Comparison of ENCODE assay signal across 8 cellular contexts in genomic region chr5:141922827-141923442, GRCh38. TPM values are rescaled to one million over a fixed set of nuclear protein-coding genes. Genes with fewer than 3 reads are reported as not detected.
A peak's percentile ranks its signal among the peaks of the same experiment; 100 is the strongest.
DNase-seq lines count a peak whose midpoint lies in the region; ATAC-seq and TF ChIP-seq lines count a peak whose summit lies in the region.
"Not testable (repeated sequence)": the region's sequence is repeated elsewhere in the genome, so short reads cannot be mapped to it uniquely, and the experiment has no call there.

No MANE protein-coding gene starts in this region.

- H3K4me1 ChIP-seq in SJSA1 (replicated peaks) (peaks cover 13% of the 10 kb centered on the region), tibial artery (peaks cover 0 to 19% (median 17%) of the 10 kb centered on the region in 4 donors)
- not testable (repeated sequence) for H3K4me1 ChIP-seq in ovary (ENCODE audit: insufficient read depth)

- CTCF ChIA-PET in Calu3 (lab: Charles Lee), result interaction anchor here (0.6 to 1.8 kb wide), 13 partner anchors 7 to 331 kb away, joined by 3 to 8 read pairs (median 4); partner anchors contain the start of gene RNF14

- not testable (repeated sequence) for H3K9me3 Mint-ChIP-seq in Calu3 (ENCODE audit: low read depth, unreplicated experiment)

- not testable (repeated sequence) for TF ChIP-seq POLR2A in ovary (IDR thresholded peaks at IDR 0.05)

- H3K27ac Mint-ChIP-seq in Calu3 (ENCODE audit: unreplicated experiment), result peak overlapping the region; percentile 97

- H3K27ac ChIP-seq in SJSA1, result peak overlapping the region; percentile 94
- peak overlapping the region; percentile 95 for H3K27ac ChIP-seq in adipose tissue (ENCODE audit: low read depth, low read length)
- peak overlapping the region; percentile 92 to 95 for H3K27ac ChIP-seq in ovary
- H3K27ac ChIP-seq in tibial artery, result peak overlapping the region; percentile 93 to 97

- TF ChIP-seq EP300 in ovary (IDR thresholded peaks at IDR 0.05), result not testable (repeated sequence)

- peak overlapping the region; percentile 97 for H3K4me3 Mint-ChIP-seq in Calu3 (ENCODE audit: low read depth, unreplicated experiment)

- WGBS in adipose tissue, 3 donors, result 56 to 57% (median 57%) methylated on average over 28 of the region's 28 CpGs
- 48 to 56% (median 49%) methylated on average over 28 of the region's 28 CpGs for WGBS in ovary, 3 donors

- H3K4me1 Mint-ChIP-seq in Calu3 (ENCODE audit: low read depth, unreplicated experiment), result not testable (repeated sequence)

- H3K36me3 Mint-ChIP-seq in Calu3 (ENCODE audit: insufficient read depth, unreplicated experiment), result peaks cover 49% of the 10 kb centered on the region

- TF ChIP-seq CTCF in Calu3 (IDR thresholded peaks at IDR 0.05; ENCODE audit: unreplicated experiment); epithelial cell of proximal tubule (conservative IDR thresholded peaks at IDR 0.05; ENCODE audit: low read depth, low read length); ovary (IDR thresholded peaks at IDR 0.05); tibial artery (IDR thresholded peaks at IDR 0.05): not testable (repeated sequence)

- H3K27me3 ChIP-seq in SJSA1 (replicated peaks); ovary; tibial artery: not testable (repeated sequence)

- not testable (repeated sequence) for H3K27me3 Mint-ChIP-seq in Calu3 (ENCODE audit: unreplicated experiment)

- not testable (repeated sequence) for BruUV-seq in Calu3 (replicated peaks; lab: Mats Ljungman, UMichigan)

- peak; percentile 6 for ATAC-seq in HG02938 (IDR thresholded peaks at IDR 0.05; ENCODE audit: unreplicated experiment)
- peak; percentile 9 for ATAC-seq in left colon

- H3K4me3 ChIP-seq in SJSA1, result peak overlapping the region; percentile 80
- peak overlapping the region; percentile 94 for H3K4me3 ChIP-seq in epithelial cell of proximal tubule (ENCODE audit: low read depth, low read length)
- peak overlapping the region; percentile 60 for H3K4me3 ChIP-seq in ovary
- peak overlapping the region; percentile 63 to 84 for H3K4me3 ChIP-seq in tibial artery

- not testable (repeated sequence) for DNase-seq in Calu3; SJSA1 (ENCODE audit: low read depth in 1 of 2, low spot score in 2 of 2); epithelial cell of proximal tubule (ENCODE audit: low read depth); left colon; ovary
- peak in 1 of 2 donors; percentile 38 for DNase-seq in tibial artery

- H3K9me3 ChIP-seq in SJSA1 (replicated peaks); ovary; tibial artery: not testable (repeated sequence)

- H3K36me3 ChIP-seq in SJSA1 (peaks cover 38% of the 10 kb centered on the region), tibial artery (peaks cover 20 to 30% (median 28%) of the 10 kb centered on the region in 3 donors)
- H3K36me3 ChIP-seq in ovary, result not testable (repeated sequence)

- intact Hi-C loops in Calu3 (cut with micrococcal nuclease; ENCODE audit: unreplicated experiment); left colon (cut with DNase I, micrococcal nuclease); ovary (cut with DNase I); tibial artery (cut with DNase I; ENCODE audit: low total_unique reads): not testable (repeated sequence)

RNA-seq across cellular contexts. Expression of gene DELE1, which starts 0.7 kb away (rescaled TPM):
- total RNA-seq in Calu3 (2022), result 78.0 and 78.5 TPM in 2 replicates
- 72.3 and 104 TPM in 2 replicates for total RNA-seq in SJSA1 (2014; rRNA removed; shearing (Covaris generic))
- 10 to 100 TPM; 29.9 to 47.0 (median 35.0) TPM for polyA plus RNA-seq in adipose tissue
- 36.6 and 50.6 TPM in 2 replicates for total RNA-seq in epithelial cell of proximal tubule
- total RNA-seq in left colon, result 10 to 100 TPM; 77.8 to 99.1 TPM
- total RNA-seq in ovary, result 10 to 100 TPM; 42.1 to 69.8 (median 52.9) TPM
- polyA plus RNA-seq in ovary, result 10 to 100 TPM; 39.0 to 43.4 TPM

RNA-seq across cellular contexts. Expression of gene PCDH12, which starts 35.1 kb away (rescaled TPM):
- not detected in 2 replicates for total RNA-seq in Calu3 (2022)
- not detected in 2 replicates for total RNA-seq in SJSA1 (2014; rRNA removed; shearing (Covaris generic))
- polyA plus RNA-seq in adipose tissue, result 1 to 10 TPM in 2 of 3 donors, under 1 TPM in 1; 0.89 to 5.0 (median 2.7) TPM
- under 0.01 TPM in 2 replicates for total RNA-seq in epithelial cell of proximal tubule
- total RNA-seq in left colon, result 1 to 10 TPM in 1 of 2 donors, under 1 TPM in 1; 0.95 to 2.1 TPM
- total RNA-seq in ovary, result 1 to 10 TPM in 5 of 7 donors, under 1 TPM in 2; 0.61 to 3.6 (median 2.1) TPM
- polyA plus RNA-seq in ovary, result 10 to 100 TPM in 1 of 2 donors, 1 to 10 TPM in 1; 1.6 to 11.1 TPM

RNA-seq across cellular contexts. Expression of gene PCDH1, which starts 44.7 kb away (rescaled TPM):
- total RNA-seq in Calu3 (2022) (146 and 167 TPM in 2 replicates), epithelial cell of proximal tubule (9.6 and 17.4 TPM in 2 replicates), left colon (100 to 1,000 TPM; 133 to 147 TPM), ovary (10 to 100 TPM in 2 of 7 donors, 1 to 10 TPM in 5; 3.2 to 13.8 (median 8.8) TPM)
- total RNA-seq in SJSA1 (2014; rRNA removed; shearing (Covaris generic)), result 0.53 TPM in 1 of 2 replicates, not detected in the other
- polyA plus RNA-seq in adipose tissue (10 to 100 TPM; 13.7 to 26.7 (median 17.4) TPM), ovary (1 to 10 TPM; 4.1 to 7.0 TPM)

RNA-seq across cellular contexts. Expression of gene RNF14, which starts 46.0 kb away (rescaled TPM):
- total RNA-seq in Calu3 (2022) (32.2 and 43.3 TPM in 2 replicates), epithelial cell of proximal tubule (50.9 and 58.4 TPM in 2 replicates), left colon (10 to 100 TPM; 69.3 to 72.0 TPM), ovary (10 to 100 TPM; 26.0 to 55.4 (median 42.6) TPM)
- 134 and 152 TPM in 2 replicates for total RNA-seq in SJSA1 (2014; rRNA removed; shearing (Covaris generic))
- polyA plus RNA-seq in adipose tissue (10 to 100 TPM; 17.8 to 35.5 (median 25.9) TPM), ovary (10 to 100 TPM; 28.7 to 74.9 TPM)
